In the genomic region with DNA sequence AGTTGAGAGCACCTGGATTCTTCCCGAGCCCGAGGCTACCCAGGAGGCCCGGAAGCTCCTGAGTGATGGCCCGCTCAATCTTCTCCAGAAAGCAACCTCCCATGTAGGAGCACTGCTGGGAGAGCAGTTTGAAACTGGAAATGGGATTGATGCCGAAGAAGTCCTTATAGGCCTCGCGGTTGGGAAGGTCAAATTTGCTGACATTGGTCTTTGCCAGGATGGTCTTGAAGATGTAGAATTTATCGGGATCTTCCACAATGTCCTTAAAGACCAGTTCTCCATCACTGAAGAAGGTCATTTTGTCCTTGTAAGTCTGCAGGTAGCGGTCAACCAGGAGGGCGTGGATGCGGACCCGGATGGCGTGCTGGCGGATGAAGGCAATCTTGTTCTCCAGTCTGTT, we compare ENCODE assay signal across 31 cellular contexts. TPM values are rescaled to one million over a fixed set of nuclear protein-coding genes. Genes with fewer than 3 reads are reported as not detected.
"Had no signal": no experiment of that assay in that cellular context is flagged by ENCODE, and none has a peak within 500 bp of the region (broad histone marks: within the 10 kb centered on the region; RNA-seq: fewer than 3 reads in every experiment).

No MANE protein-coding gene starts in this region.

- ATAC-seq: activated CD4-positive, CD25-positive, alpha-beta regulatory T cell treated with anti-CD3 and anti-CD28 coated beads, Interleukin-2, amount 50 U/mL, for 24 hours; activated CD8-positive, alpha-beta T cell treated with anti-CD3 and anti-CD28 coated beads for 36 hours; activated T-cell treated with anti-CD3 and anti-CD28 coated beads, Interleukin-2, amount 50 U/mL, for 4 hours; activated T-helper 17 cell treated with anti-CD3 and anti-CD28 coated beads, Interleukin-2, amount 50 U/mL, for 72 hours; effector memory CD8-positive, alpha-beta T cell; foreskin keratinocyte; gastroesophageal sphincter; T-helper 17 cell had no signal

- H3K36me3 ChIP-seq: brain microvascular endothelial cell, gastroesophageal sphincter, WERI-Rb-1 had no signal

- H3K4me1 ChIP-seq: esophagus muscularis mucosa, foreskin keratinocyte, gastroesophageal sphincter had no signal

- H3K9me3 ChIP-seq: esophagus muscularis mucosa, gastroesophageal sphincter had no signal

- DNase-seq: activated B cell treated with CpG ODN at 0.5 μM for 24 hours; activated CD4-positive, alpha-beta T cell treated with anti-CD3 and anti-CD28 coated beads for 48 hours; activated CD4-positive, alpha-beta T cell treated with anti-CD3 and anti-CD28 coated beads, Interleukin-2, amount 50 U/mL, for 1 hour; activated CD4-positive, alpha-beta T cell treated with anti-CD3 and anti-CD28 coated beads, Interleukin-2, amount 50 U/mL, for 48 hours; activated CD8-positive, alpha-beta memory T cell treated with anti-CD3 and anti-CD28 coated beads for 24 hours; activated CD8-positive, alpha-beta T cell treated with anti-CD3 and anti-CD28 coated beads for 36 hours; activated effector memory CD4-positive, alpha-beta T cell treated with Interleukin-2 at 50 U/mL for 16 hours; activated gamma-delta T cell treated with Interleukin-2 at 50 U/mL for 16 hours; activated naive CD4-positive, alpha-beta T cell treated with anti-CD3 and anti-CD28 coated beads, Interleukin-2, amount 50 U/mL, for 16 hours; activated naive CD4-positive, alpha-beta T cell treated with Interleukin-2 at 50 U/mL for 16 hours; activated T-cell treated with anti-CD3 and anti-CD28 coated beads, Interleukin-2, amount 50 U/mL, for 4 hours; amniotic stem cell; anterior cingulate cortex; brain microvascular endothelial cell; cortex of kidney; dermis blood vessel endothelial cell; effector CD4-positive, alpha-beta T cell; effector memory CD8-positive, alpha-beta T cell; erythroblast; foreskin keratinocyte; head of caudate nucleus; T-helper 17 cell; T1000; WERI-Rb-1 had no signal

- H3K27ac ChIP-seq: brain microvascular endothelial cell, esophagus muscularis mucosa, foreskin keratinocyte, gastroesophageal sphincter, WERI-Rb-1 had no signal

- H3K27me3 ChIP-seq: brain microvascular endothelial cell, gastroesophageal sphincter had no signal

- H3K4me3 ChIP-seq: esophagus muscularis mucosa, gastroesophageal sphincter had no signal

RNA-seq across cellular contexts. Expression of gene SRL, which starts 49.7 kb away (rescaled TPM):
- total RNA-seq: activated B cell treated with CpG ODN at 0.5 μM for 24 hours; activated CD8-positive, alpha-beta T cell treated with anti-CD3 and anti-CD28 coated beads for 36 hours; activated T-helper 17 cell treated with anti-CD3 and anti-CD28 coated beads, Interleukin-2, amount 50 U/mL, for 72 hours; astrocyte; bronchial epithelial cell; chondrocyte; foreskin keratinocyte; T-helper 17 cell had no signal
- polyA plus RNA-seq: foreskin keratinocyte had no signal
